ENCODE assay signal across 12 cellular contexts in the genomic region with DNA sequence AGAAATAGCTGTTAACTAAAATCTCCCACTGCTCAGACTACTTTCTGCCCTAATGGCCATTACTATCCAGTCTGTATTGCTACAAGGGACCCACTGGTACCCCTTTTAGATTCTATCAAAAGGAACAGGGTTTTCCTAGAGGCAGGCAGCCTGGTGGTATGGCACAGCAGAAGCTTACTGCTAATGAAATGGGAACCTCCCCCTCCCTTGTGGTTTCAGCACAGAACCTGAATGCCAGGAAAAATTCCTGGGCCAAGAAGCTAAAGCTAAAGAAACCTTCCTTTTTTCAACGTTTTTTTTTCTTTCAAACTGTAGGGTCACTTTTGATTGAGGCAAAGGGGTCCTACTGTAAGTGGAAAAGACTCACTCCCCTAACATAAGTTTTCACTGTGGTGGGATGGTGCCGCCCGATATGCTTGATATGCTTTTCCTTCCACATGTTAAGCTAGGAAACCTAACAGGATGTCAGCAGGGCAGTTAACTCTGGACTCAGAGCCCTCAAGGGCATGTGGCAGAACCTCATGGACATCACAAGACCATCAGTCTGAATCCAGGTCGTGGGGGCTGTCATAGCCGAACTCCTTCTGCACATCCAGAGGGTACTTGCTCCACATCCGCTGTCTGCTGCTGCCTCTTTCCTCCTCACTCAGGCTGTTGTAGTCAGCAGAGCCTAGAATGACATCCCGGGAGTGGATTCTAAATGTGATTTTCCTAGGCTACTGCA. TPM values are rescaled to one million over a fixed set of nuclear protein-coding genes. Genes with fewer than 3 reads are reported as not detected.
DNase-seq lines count a peak whose midpoint lies in the region; ATAC-seq lines count a peak whose summit lies in the region.
"Had no signal": no experiment of that assay in that cellular context is flagged by ENCODE, and none has a peak within 500 bp of the region (broad histone marks: within the 10 kb centered on the region; RNA-seq: fewer than 3 reads in every experiment).

No MANE protein-coding gene starts in this region.

- no peaks in the 10 kb centered on the region for H3K9me3 ChIP-seq in BLaER1

- peak; percentile 34 for DNase-seq in GF-D8 (lab: John Stamatoyannopoulos, UW)
- no peak for DNase-seq in activated naive CD4-positive, alpha-beta T cell treated with anti-CD3 and anti-CD28 coated beads, Interleukin-2, amount 50 U/mL, for 72 hours (ENCODE audit: low spot score in 2 of 2)
- no peak for DNase-seq in memory B cell (ENCODE audit: low spot score in 2 of 2)
- DNase-seq in NCI-H1092 (lab: John Stamatoyannopoulos, UW), result no peak
- DNase-seq in NCI-H524 (lab: John Stamatoyannopoulos, UW), result no peak
- no peak for DNase-seq in nucleus accumbens (lab: John Stamatoyannopoulos, UW)
- DNase-seq: central memory CD4-positive, alpha-beta T cell; NCI-H2227 treated with DMSO at 0.1 percent for 48 hours; occipital lobe; stimulated activated naive CD4-positive, alpha-beta T cell had no signal

- no peaks in the 10 kb centered on the region for H3K9me3 Mint-ChIP-seq in activated naive CD4-positive, alpha-beta T cell treated with anti-CD3 and anti-CD28 coated beads, Interleukin-2, amount 50 U/mL, for 72 hours
- no peaks in the 10 kb centered on the region for H3K9me3 Mint-ChIP-seq in memory B cell

- peaks cover 88% of the 10 kb centered on the region for H4K20me1 ChIP-seq in BLaER1

- H3K27ac ChIP-seq in BLaER1, result no peak overlapping the region

- H3K4me1 ChIP-seq in BLaER1, result no peaks in the 10 kb centered on the region

- H3K4me2 ChIP-seq in BLaER1, result no peak overlapping the region

- peak overlapping the region; percentile 45 to 88 for H3K27ac Mint-ChIP-seq in activated naive CD4-positive, alpha-beta T cell treated with anti-CD3 and anti-CD28 coated beads, Interleukin-2, amount 50 U/mL, for 72 hours
- peak overlapping the region; percentile 21 for H3K27ac Mint-ChIP-seq in memory B cell

- no peak overlapping the region for H3K4me3 Mint-ChIP-seq in memory B cell

- ATAC-seq in activated naive CD4-positive, alpha-beta T cell treated with anti-CD3 and anti-CD28 coated beads, Interleukin-2, amount 50 U/mL, for 72 hours, result no peak
- ATAC-seq in memory B cell (ENCODE audit: low read depth) (no peak), GM21576 (IDR thresholded peaks at IDR 0.05; ENCODE audit: unreplicated experiment) (no peak)

- no peak overlapping the region for H3K4me3 ChIP-seq in BLaER1

- peaks cover 100% of the 10 kb centered on the region for H3K36me3 ChIP-seq in BLaER1

- no peaks in the 10 kb centered on the region for H3K27me3 Mint-ChIP-seq in memory B cell

- 0 out of 2 replicates have a peak overlapping the region, but pooled peaks have one; percentile 16 for H3K9ac ChIP-seq in BLaER1

- H3K4me1 Mint-ChIP-seq in memory B cell, result peaks cover 13% of the 10 kb centered on the region

- peaks cover 5 to 23% of the 10 kb centered on the region in 2 donors for H3K36me3 Mint-ChIP-seq in activated naive CD4-positive, alpha-beta T cell treated with anti-CD3 and anti-CD28 coated beads, Interleukin-2, amount 50 U/mL, for 72 hours
- peaks cover 32% of the 10 kb centered on the region for H3K36me3 Mint-ChIP-seq in memory B cell

- no peaks in the 10 kb centered on the region for H3K27me3 ChIP-seq in BLaER1

RNA-seq across cellular contexts. Expression of gene SLC7A6OS, which starts 9.8 kb away (rescaled TPM):
- 10 to 100 TPM; 21.4 to 29.6 TPM for total RNA-seq in activated naive CD4-positive, alpha-beta T cell treated with anti-CD3 and anti-CD28 coated beads, Interleukin-2, amount 50 U/mL, for 72 hours

RNA-seq across cellular contexts. Expression of gene PRMT7, which starts 9.9 kb away (rescaled TPM):
- total RNA-seq in activated naive CD4-positive, alpha-beta T cell treated with anti-CD3 and anti-CD28 coated beads, Interleukin-2, amount 50 U/mL, for 72 hours, result 10 to 100 TPM; 33.7 to 80.2 TPM

RNA-seq across cellular contexts. Expression of gene SLC7A6, which starts 36.6 kb away (rescaled TPM):
- total RNA-seq in activated naive CD4-positive, alpha-beta T cell treated with anti-CD3 and anti-CD28 coated beads, Interleukin-2, amount 50 U/mL, for 72 hours, result 10 to 100 TPM; 69.0 to 97.7 TPM

RNA-seq across cellular contexts. Expression of gene PLA2G15, which starts 55.7 kb away (rescaled TPM):
- 1 to 10 TPM; 9.7 to 9.8 TPM for total RNA-seq in activated naive CD4-positive, alpha-beta T cell treated with anti-CD3 and anti-CD28 coated beads, Interleukin-2, amount 50 U/mL, for 72 hours
